In the genomic region with DNA sequence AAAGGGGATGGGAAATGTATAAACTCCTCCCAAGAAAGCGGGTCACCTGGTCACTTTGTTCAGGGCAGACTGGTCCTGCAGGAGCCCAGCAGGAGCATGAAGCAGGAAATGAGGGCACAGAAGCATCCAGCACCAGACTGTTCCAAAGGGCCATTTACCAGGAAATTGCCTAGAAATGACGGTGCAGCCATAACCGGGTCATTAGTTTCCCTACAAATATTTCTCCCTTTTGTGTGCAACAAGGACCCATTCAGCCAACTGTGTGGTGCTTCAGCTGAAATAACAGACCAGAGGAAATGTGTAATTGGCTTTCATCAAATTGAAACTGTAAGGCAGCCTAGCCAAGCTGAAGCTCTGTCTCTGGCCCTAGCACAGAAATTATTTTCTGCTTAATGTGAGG, we compare ENCODE assay signal across 15 cellular contexts. TPM values are rescaled to one million over a fixed set of nuclear protein-coding genes. Genes with fewer than 3 reads are reported as not detected.
DNase-seq lines count a peak whose midpoint lies in the region; ATAC-seq and TF ChIP-seq lines count a peak whose summit lies in the region.
"Had no signal": no experiment of that assay in that cellular context is flagged by ENCODE, and none has a peak within 500 bp of the region (broad histone marks: within the 10 kb centered on the region; RNA-seq: fewer than 3 reads in every experiment).

No MANE protein-coding gene starts in this region.

- H3K27me3 Mint-ChIP-seq in stimulated activated naive B cell treated with anti-CD40 and anti-IgM and Interleukin-4, amounts not matched to agents 10 μg/mL and 1 μg/mL and 100 μg/mL, for 72 hours = peaks cover 28 to 40% of the 10 kb centered on the region in 2 donors

- H3K36me3 ChIP-seq in skeletal muscle tissue (ENCODE audit: control insufficient read depth in 3 of 3, insufficient read depth in 3 of 3, low read length in 3 of 3) = no peaks in the 10 kb centered on the region

- no peak for ATAC-seq in SK-N-SH treated with all-trans-retinoic acid at 6 μM for 48 hours
- ATAC-seq in stimulated activated naive B cell treated with anti-CD40 and anti-IgM and Interleukin-4, amounts not matched to agents 10 μg/mL and 1 μg/mL and 100 μg/mL, for 72 hours (replicated peaks) = no peak
- ATAC-seq: stimulated activated naive CD8-positive, alpha-beta T cell treated with anti-CD3 and anti-CD28 coated beads, Interleukin-15, Interleukin-2, amounts not matched to agents 100 U/mL and 50 U/mL, for 24 hours had no signal

- H3K27ac Mint-ChIP-seq in stimulated activated naive B cell treated with anti-CD40 and anti-IgM and Interleukin-4, amounts not matched to agents 10 μg/mL and 1 μg/mL and 100 μg/mL, for 72 hours = no peak overlapping the region

- H3K27me3 ChIP-seq in skeletal muscle tissue (ENCODE audit: control insufficient read depth in 3 of 3, insufficient read depth in 3 of 3, low read length in 3 of 3) = peaks cover 0 to 5% (median 4%) of the 10 kb centered on the region in 3 donors

- no peak overlapping the region for H3K4me3 ChIP-seq in fibroblast of pulmonary artery (replicated peaks; ENCODE audit: low read depth, low read length)
- no peak overlapping the region for H3K4me3 ChIP-seq in skeletal muscle tissue (ENCODE audit: low read length in 3 of 3)

- H3K9ac ChIP-seq in skeletal muscle tissue (ENCODE audit: low read depth in 1 of 3, low read length in 3 of 3) = no peak overlapping the region

- peaks cover 0 to 4% (median 3%) of the 10 kb centered on the region in 3 donors for H3K4me1 ChIP-seq in skeletal muscle tissue (ENCODE audit: control insufficient read depth in 3 of 3, insufficient read depth in 3 of 3, low read length in 3 of 3)

- H3K4me3 Mint-ChIP-seq in stimulated activated naive B cell treated with anti-CD40 and anti-IgM and Interleukin-4, amounts not matched to agents 10 μg/mL and 1 μg/mL and 100 μg/mL, for 72 hours = no peak overlapping the region
- H3K4me3 Mint-ChIP-seq: neural crest cell had no signal

- H3K36me3 Mint-ChIP-seq in stimulated activated naive B cell treated with anti-CD40 and anti-IgM and Interleukin-4, amounts not matched to agents 10 μg/mL and 1 μg/mL and 100 μg/mL, for 72 hours = no peaks in the 10 kb centered on the region

- H3K4me1 Mint-ChIP-seq in stimulated activated naive B cell treated with anti-CD40 and anti-IgM and Interleukin-4, amounts not matched to agents 10 μg/mL and 1 μg/mL and 100 μg/mL, for 72 hours = peaks cover 9 to 10% of the 10 kb centered on the region in 2 donors

- TF ChIP-seq CTCF in fibroblast of pulmonary artery (IDR thresholded peaks at IDR 0.05; ENCODE audit: low read length, missing control alignments) = no peak

- no peaks in the 10 kb centered on the region for H3K9me3 Mint-ChIP-seq in stimulated activated naive B cell treated with anti-CD40 and anti-IgM and Interleukin-4, amounts not matched to agents 10 μg/mL and 1 μg/mL and 100 μg/mL, for 72 hours
- H3K9me3 Mint-ChIP-seq: neural crest cell had no signal

- H3K27ac ChIP-seq in skeletal muscle tissue (ENCODE audit: low read depth, low read length) = peak overlapping the region; percentile 52

- DNase-seq in NCI-H1436 (lab: John Stamatoyannopoulos, UW) (peak; percentile 9), NCI-H1436 treated with DMSO at 0.1 percent for 48 hours (lab: John Stamatoyannopoulos, UW) (no peak), fibroblast of pulmonary artery (ENCODE audit: low read depth) (peak; percentile 53), T-helper 1 cell (no peak), HuH-7.5 (ENCODE audit: low spot score) (no peak)
- no peak for DNase-seq in stimulated activated naive B cell treated with anti-CD40 and anti-IgM and Interleukin-4, amounts not matched to agents 10 μg/mL and 1 μg/mL and 100 μg/mL, for 72 hours
- DNase-seq: DMS79; NCI-H1694 treated with DMSO at 0.1 percent for 48 hours; OCI-M1; stimulated activated CD4-positive, alpha-beta T cell treated with anti-CD3 and anti-CD28 coated beads, Interleukin-1b, Interleukin-23, amount 100 ng/mL, for 48 hours; stimulated activated naive CD8-positive, alpha-beta T cell treated with anti-CD3 and anti-CD28 coated beads, Interleukin-15, Interleukin-2, amounts not matched to agents 100 U/mL and 50 U/mL, for 24 hours; T-helper 9 cell had no signal

- H3K9me3 ChIP-seq in skeletal muscle tissue (ENCODE audit: control insufficient read depth in 3 of 3, low read length in 3 of 3) = no peaks in the 10 kb centered on the region

TF ChIP-seq in SK-N-SH treated with all-trans-retinoic acid at 6 μM for 48 hours, 23 proteins besides CTCF, POLR2A, EP300 and RAD21:
- TF ChIP-seq ZFP30 (CRISPR knock-in tag; IDR thresholded peaks at IDR 0.05) (no peak), RARB (CRISPR knock-in tag; IDR thresholded peaks at IDR 0.05) (no peak), SNAI2 (CRISPR knock-in tag; IDR thresholded peaks at IDR 0.05) (no peak), ZFP3 (CRISPR knock-in tag; IDR thresholded peaks at IDR 0.05) (no peak), ZNF70 (CRISPR knock-in tag; IDR thresholded peaks at IDR 0.05) (peak; percentile 69; the same call in 1 of the 2 replicates)
- TF ChIP-seq, protein P1, sequence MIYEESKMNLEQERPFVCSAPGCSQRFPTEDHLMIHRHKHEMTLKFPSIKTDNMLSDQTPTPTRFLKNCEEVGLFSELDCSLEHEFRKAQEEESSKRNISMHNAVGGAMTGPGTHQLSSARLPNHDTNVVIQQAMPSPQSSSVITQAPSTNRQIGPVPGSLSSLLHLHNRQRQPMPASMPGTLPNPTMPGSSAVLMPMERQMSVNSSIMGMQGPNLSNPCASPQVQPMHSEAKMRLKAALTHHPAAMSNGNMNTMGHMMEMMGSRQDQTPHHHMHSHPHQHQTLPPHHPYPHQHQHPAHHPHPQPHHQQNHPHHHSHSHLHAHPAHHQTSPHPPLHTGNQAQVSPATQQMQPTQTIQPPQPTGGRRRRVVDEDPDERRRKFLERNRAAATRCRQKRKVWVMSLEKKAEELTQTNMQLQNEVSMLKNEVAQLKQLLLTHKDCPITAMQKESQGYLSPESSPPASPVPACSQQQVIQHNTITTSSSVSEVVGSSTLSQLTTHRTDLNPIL (CRISPR knock-in tag; IDR thresholded peaks at IDR 0.05; ENCODE audit: low read depth) = no peak
TF ChIP-seq in SK-N-SH treated with all-trans-retinoic acid at 6 μM for 48 hours: peak in this region for 1.

RNA-seq across cellular contexts. Expression of a gene that starts 7.6 kb away (rescaled TPM):
- 8.4 TPM for total RNA-seq in skeletal muscle tissue

Comparison
In these comparisons a context has a peak if more than half of its experiments do, and no peak if none do; other contexts are left out.
1. DNase-seq: peak in NCI-H1436 (single experiment) and fibroblast of pulmonary artery (single experiment); none in NCI-H1436 treated with DMSO at 0.1 percent for 48 hours (single experiment), T-helper 1 cell (0 of 5), HuH-7.5 (single experiment) and stimulated activated naive B cell treated with anti-CD40 and anti-IgM and Interleukin-4, amounts not matched to agents 10 μg/mL and 1 μg/mL and 100 μg/mL, for 72 hours (single experiment).